ENCODE assay signal across 15 cellular contexts in the genomic region with DNA sequence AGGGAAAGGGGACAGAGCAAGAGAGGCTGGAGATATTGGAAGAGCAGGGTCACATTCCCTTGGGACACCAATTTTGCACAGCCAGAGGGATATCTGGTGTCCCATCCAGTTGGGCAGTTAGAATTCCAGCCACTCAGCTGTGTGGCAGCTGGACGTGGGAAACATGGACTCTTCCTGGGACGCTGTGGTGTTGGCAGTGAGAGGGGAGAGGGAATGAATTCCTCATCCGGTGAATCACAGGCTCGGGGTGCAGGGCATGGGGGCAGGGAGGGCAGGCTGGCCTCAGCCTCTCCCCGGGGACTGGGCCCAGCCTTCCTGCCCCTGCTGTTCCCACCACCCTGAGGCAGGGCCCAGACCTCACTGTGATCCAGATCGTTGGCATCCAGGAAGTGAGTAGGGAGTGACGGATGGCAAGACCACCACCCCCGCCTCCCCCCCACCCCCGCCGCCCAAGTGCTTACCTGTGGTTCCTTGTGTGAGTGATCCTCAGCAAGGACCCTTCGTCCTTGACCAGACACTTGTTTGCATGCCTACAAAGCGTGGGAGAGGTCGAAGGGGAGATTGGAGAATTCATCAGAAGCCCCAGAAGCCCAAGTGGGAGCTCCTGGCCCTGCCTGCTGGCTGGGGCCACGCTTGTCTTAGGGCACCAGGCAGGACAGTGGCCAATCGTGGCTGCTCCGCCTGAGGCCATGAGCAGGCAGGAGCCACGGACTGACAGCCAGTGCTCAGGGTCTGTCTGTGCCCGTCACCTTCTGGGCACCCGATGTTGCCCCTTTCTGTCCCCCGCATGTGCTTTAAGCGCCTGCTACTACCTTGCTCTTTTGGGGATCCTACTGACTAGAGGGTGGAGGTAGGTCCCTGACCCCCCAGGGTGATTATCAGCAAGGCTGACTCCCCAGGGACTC. TPM values are rescaled to one million over a fixed set of nuclear protein-coding genes. Genes with fewer than 3 reads are reported as not detected.
A peak's percentile ranks its signal among the peaks of the same experiment; 100 is the strongest.
DNase-seq lines count a peak whose midpoint lies in the region; ATAC-seq and TF ChIP-seq lines count a peak whose summit lies in the region.
"Had no signal": no experiment of that assay in that cellular context is flagged by ENCODE, and none has a peak within 500 bp of the region (broad histone marks: within the 10 kb centered on the region; RNA-seq: fewer than 3 reads in every experiment).

No MANE protein-coding gene starts in this region.

- H3K9ac ChIP-seq in IMR-90 (ENCODE audit: low read depth, low read length): no peak overlapping the region
- H3K9ac ChIP-seq in fibroblast of lung (ENCODE audit: insufficient read depth, low read length): no peak overlapping the region

- H2AFZ ChIP-seq in IMR-90 (replicated peaks; ENCODE audit: low read length, poor library complexity) (peak overlapping the region; percentile 76), fibroblast of lung (ENCODE audit: low read length) (peak overlapping the region; percentile 60)
- H2AFZ ChIP-seq: GM23338 had no signal

- TF ChIP-seq POLR2A in IMR-90 (IDR thresholded peaks at IDR 0.05; ENCODE audit: low read depth, low read length): no peak

- H2BK5ac ChIP-seq in IMR-90 (ENCODE audit: low read depth, low read length, poor library complexity, severe bottlenecking): no peak overlapping the region

- H3K18ac ChIP-seq in IMR-90 (ENCODE audit: low read depth, low read length): no peak overlapping the region

- WGBS in IMR-90 (ENCODE audit: extremely low coverage in 2 of 2, insufficient read length in 1 of 2), 2 experiments: 63% methylated on average over 5 of the region's 21 CpGs; no CpG with 5 or more reads in 1 of the 2 experiments

- ATAC-seq in IMR-90 (ENCODE audit: low read depth) (peak; percentile 74), GM21528 (IDR thresholded peaks at IDR 0.05; ENCODE audit: low FRiP score, unreplicated experiment) (no peak)
- ATAC-seq: GM23338; naive thymus-derived CD4-positive, alpha-beta T cell had no signal

- H3K27ac Mint-ChIP-seq in progenitor cell of endocrine pancreas: no peak overlapping the region
- H3K27ac Mint-ChIP-seq: GM23338; naive thymus-derived CD4-positive, alpha-beta T cell had no signal

- no peaks in the 10 kb centered on the region for H3K79me1 ChIP-seq in IMR-90 (ENCODE audit: low read depth in 1 of 2, low read length in 2 of 2)

- 0 out of 2 replicates have a peak overlapping the region, but pooled peaks have one; percentile 5 for H2AK5ac ChIP-seq in IMR-90 (ENCODE audit: low read depth, low read length)

- peak overlapping the region; percentile 59; the same call in 1 of the 2 replicates for H4K91ac ChIP-seq in IMR-90 (ENCODE audit: insufficient read depth, low read depth, low read length)

- H4K5ac ChIP-seq in IMR-90 (ENCODE audit: low read depth, low read length): 0 out of 2 replicates have a peak overlapping the region, but pooled peaks have one; percentile 16

- no peak for TF ChIP-seq RAD21 in IMR-90 (IDR thresholded peaks at IDR 0.05; ENCODE audit: low read length)

- H3K79me2 ChIP-seq in fibroblast of lung (ENCODE audit: control insufficient read depth, insufficient read depth, low read length): no peaks in the 10 kb centered on the region

- no peak overlapping the region for H2AK9ac ChIP-seq in IMR-90 (replicated peaks; ENCODE audit: low read depth, low read length, poor library complexity)

- peaks cover 4% of the 10 kb centered on the region; the same call in 1 of the 2 replicates for H3K9me1 ChIP-seq in IMR-90 (ENCODE audit: insufficient read depth, low read length)

- H2BK15ac ChIP-seq in IMR-90 (ENCODE audit: low read depth, low read length): no peak overlapping the region

- H3K27ac ChIP-seq in IMR-90 (ENCODE audit: insufficient read depth, low read length): no peak overlapping the region
- H3K27ac ChIP-seq in fibroblast of lung (ENCODE audit: insufficient read depth, low read length): no peak overlapping the region

- H3K4me2 ChIP-seq in IMR-90 (ENCODE audit: low read depth, low read length) (no peak overlapping the region), fibroblast of lung (ENCODE audit: extremely low read depth, insufficient read depth, low read length) (no peak overlapping the region)
- H3K4me2 ChIP-seq: GM23338 had no signal

- H3K36me3 ChIP-seq in IMR-90 (ENCODE audit: control insufficient read depth, insufficient read depth, low read length) (no peaks in the 10 kb centered on the region), fibroblast of lung (ENCODE audit: control insufficient read depth, insufficient read depth, low read length) (no peaks in the 10 kb centered on the region)

- CTCF ChIA-PET in IMR-90 (lab: Yijun Ruan, JAX): no interaction called here

- H3K9me3 ChIP-seq in IMR-90 (ENCODE audit: control insufficient read depth, insufficient read depth, low read length) (no peaks in the 10 kb centered on the region), fibroblast of lung (ENCODE audit: control insufficient read depth, insufficient read depth, low read depth, low read length) (no peaks in the 10 kb centered on the region)

- peaks cover 48% of the 10 kb centered on the region for H3K27me3 Mint-ChIP-seq in progenitor cell of endocrine pancreas

- TF ChIP-seq CTCF in IMR-90 (conservative IDR thresholded peaks at IDR 0.05; ENCODE audit: low read depth, low read length): no peak
- TF ChIP-seq CTCF in fibroblast of lung (conservative IDR thresholded peaks at IDR 0.05 in 1 of 2, IDR thresholded peaks at IDR 0.05 in 1 of 2; ENCODE audit: low read depth in 1 of 2, low read length in 2 of 2): no peak
- no peak for TF ChIP-seq CTCF in progenitor cell of endocrine pancreas (IDR thresholded peaks at IDR 0.05; ENCODE audit: unreplicated experiment)

- H3K56ac ChIP-seq in IMR-90 (ENCODE audit: extremely low read depth, insufficient read depth, low read length): no peak overlapping the region

- H3K23ac ChIP-seq in IMR-90 (ENCODE audit: low read depth, low read length): no peak overlapping the region

- intact Hi-C loops in IMR-90 (cut with micrococcal nuclease): no loop called here

- H3K4ac ChIP-seq in IMR-90 (ENCODE audit: low read depth, low read length): no peak overlapping the region

- dilution Hi-C loops in IMR-90 (cut with HindIII; ENCODE audit: low sequenced_read_pairs, unreplicated experiment): no loop called here

- no peaks in the 10 kb centered on the region for H3K36me3 Mint-ChIP-seq in progenitor cell of endocrine pancreas (ENCODE audit: insufficient read depth)
- H3K36me3 Mint-ChIP-seq: naive thymus-derived CD4-positive, alpha-beta T cell had no signal

- in situ Hi-C loops in IMR-90 (cut with MboI; ENCODE audit: low sequenced_read_pairs): no loop called here

- peak; percentile 33 for DNase-seq in activated CD8-positive, alpha-beta memory T cell treated with anti-CD3 and anti-CD28 coated beads, Interleukin-2, amount 50 U/mL, for 48 hours
- DNase-seq in activated CD8-positive, alpha-beta memory T cell treated with anti-CD3 and anti-CD28 coated beads, Interleukin-2, amount 50 U/mL, for 4 hours: no peak
- DNase-seq in IMR-90: peak; percentile 28
- peak in 1 of 2 donors; percentile 57 for DNase-seq in fibroblast of lung (ENCODE audit: low read depth in 2 of 2)
- peak; percentile 5 for DNase-seq in progenitor cell of endocrine pancreas (ENCODE audit: low spot score, unreplicated experiment)
- no peak for DNase-seq in NCI-H446 treated with DMSO at 0.1 percent for 48 hours (lab: John Stamatoyannopoulos, UW)
- no peak for DNase-seq in NCI-H345 (lab: John Stamatoyannopoulos, UW)
- DNase-seq: activated CD4-positive, CD25-positive, alpha-beta regulatory T cell; KG1; NCI-H2171; SHP77 treated with DMSO at 0.1 percent for 48 hours had no signal

- no peak overlapping the region for H2BK120ac ChIP-seq in IMR-90 (ENCODE audit: low read depth, low read length)

- H3K9me3 Mint-ChIP-seq in progenitor cell of endocrine pancreas (ENCODE audit: low read depth): no peaks in the 10 kb centered on the region
- H3K9me3 Mint-ChIP-seq: naive thymus-derived CD4-positive, alpha-beta T cell had no signal

- no peak overlapping the region for H3K4me3 ChIP-seq in IMR-90 (ENCODE audit: insufficient read depth, low read depth, low read length)
- no peak overlapping the region for H3K4me3 ChIP-seq in fibroblast of lung (replicated peaks in 1 of 4; ENCODE audit: control extremely low read depth in 1 of 4, insufficient read depth in 1 of 4, low read depth in 3 of 4, low read length in 4 of 4)
- H3K4me3 ChIP-seq: GM23338 had no signal

- H3K4me1 ChIP-seq in IMR-90 (ENCODE audit: control insufficient read depth, insufficient read depth, low read length) (peaks cover 5% of the 10 kb centered on the region), fibroblast of lung (ENCODE audit: control insufficient read depth, extremely low read depth, insufficient read depth, low read length) (no peaks in the 10 kb centered on the region)

- BruUV-seq in IMR-90 (replicated peaks; lab: Mats Ljungman, UMichigan): no TSS peak

- no peaks in the 10 kb centered on the region for H3K4me1 Mint-ChIP-seq in progenitor cell of endocrine pancreas (ENCODE audit: low read depth)

- H3K27me3 ChIP-seq in IMR-90 (ENCODE audit: control insufficient read depth, insufficient read depth, low read length): peaks cover 15% of the 10 kb centered on the region; the same call in 1 of the 2 replicates
- H3K27me3 ChIP-seq in fibroblast of lung (ENCODE audit: control insufficient read depth, insufficient read depth, low read length): no peaks in the 10 kb centered on the region

- no peak overlapping the region for H2BK20ac ChIP-seq in IMR-90 (ENCODE audit: low read depth, low read length)

- H3K14ac ChIP-seq in IMR-90 (replicated peaks; ENCODE audit: low read depth, low read length): no peak overlapping the region

- no peak overlapping the region for H3K4me3 Mint-ChIP-seq in progenitor cell of endocrine pancreas (ENCODE audit: low read depth)
- H3K4me3 Mint-ChIP-seq: GM23338; naive thymus-derived CD4-positive, alpha-beta T cell had no signal

- POLR2A ChIA-PET in IMR-90 (lab: Charles Lee; ENCODE audit: unreplicated experiment): no interaction called here

- no peaks in the 10 kb centered on the region for H4K20me1 ChIP-seq in IMR-90 (ENCODE audit: insufficient read depth, low read length)
- no peaks in the 10 kb centered on the region for H4K20me1 ChIP-seq in fibroblast of lung (ENCODE audit: control insufficient read depth, extremely low read depth, insufficient read depth, low read length)

- peak overlapping the region in 1 of 2 experiments; percentile 30; a peak in 1 of 4 replicates for H4K8ac ChIP-seq in IMR-90 (ENCODE audit: low read depth in 2 of 2, low read length in 2 of 2)

TF ChIP-seq in IMR-90, 13 proteins besides CTCF, POLR2A, EP300 and RAD21 (continues in another document):
- TF ChIP-seq CEBPB (IDR thresholded peaks at IDR 0.05; ENCODE audit: low read depth, low read length) (no peak), BHLHE40 (IDR thresholded peaks at IDR 0.05; ENCODE audit: low read depth, low read length) (no peak)

RNA-seq across cellular contexts. Expression of gene WNT3A, which starts 8.7 kb away (rescaled TPM):
- total RNA-seq in IMR-90 (2012; rRNA removed): not detected in 2 replicates
- polyA plus RNA-seq in IMR-90 (2012; rRNA removed): not detected in 2 replicates
- polyA plus RNA-seq in IMR-90 (2012; cell fraction: cytosol; rRNA removed): not detected in 2 replicates
- polyA plus RNA-seq in IMR-90 (2012; cell fraction: nucleus; rRNA removed; ENCODE audit: low replicate concordance): not detected in 2 replicates
- not detected in 2 replicates for total RNA-seq in fibroblast of lung
- not detected in 2 replicates for polyA plus RNA-seq in fibroblast of lung
- polyA plus RNA-seq in fibroblast of lung (2012): not detected in 2 replicates
- polyA minus RNA-seq in fibroblast of lung (ENCODE audit: low replicate concordance): not detected in 2 replicates
- not detected in 2 replicates for total RNA-seq in progenitor cell of endocrine pancreas
- total RNA-seq: A673; naive thymus-derived CD4-positive, alpha-beta T cell had no signal
- polyA plus RNA-seq: naive thymus-derived CD4-positive, alpha-beta T cell had no signal

Comparison
In these comparisons a context has a peak if more than half of its experiments do, and no peak if none do; other contexts are left out.
1. DNase-seq: peak in activated CD8-positive, alpha-beta memory T cell treated with anti-CD3 and anti-CD28 coated beads, Interleukin-2, amount 50 U/mL, for 48 hours (single experiment), IMR-90 (single experiment) and progenitor cell of endocrine pancreas (single experiment); none in activated CD8-positive, alpha-beta memory T cell treated with anti-CD3 and anti-CD28 coated beads, Interleukin-2, amount 50 U/mL, for 4 hours (single experiment), NCI-H446 treated with DMSO at 0.1 percent for 48 hours (single experiment) and NCI-H345 (single experiment).